ENCODE assay signal across 8 cellular contexts in the genomic region with DNA sequence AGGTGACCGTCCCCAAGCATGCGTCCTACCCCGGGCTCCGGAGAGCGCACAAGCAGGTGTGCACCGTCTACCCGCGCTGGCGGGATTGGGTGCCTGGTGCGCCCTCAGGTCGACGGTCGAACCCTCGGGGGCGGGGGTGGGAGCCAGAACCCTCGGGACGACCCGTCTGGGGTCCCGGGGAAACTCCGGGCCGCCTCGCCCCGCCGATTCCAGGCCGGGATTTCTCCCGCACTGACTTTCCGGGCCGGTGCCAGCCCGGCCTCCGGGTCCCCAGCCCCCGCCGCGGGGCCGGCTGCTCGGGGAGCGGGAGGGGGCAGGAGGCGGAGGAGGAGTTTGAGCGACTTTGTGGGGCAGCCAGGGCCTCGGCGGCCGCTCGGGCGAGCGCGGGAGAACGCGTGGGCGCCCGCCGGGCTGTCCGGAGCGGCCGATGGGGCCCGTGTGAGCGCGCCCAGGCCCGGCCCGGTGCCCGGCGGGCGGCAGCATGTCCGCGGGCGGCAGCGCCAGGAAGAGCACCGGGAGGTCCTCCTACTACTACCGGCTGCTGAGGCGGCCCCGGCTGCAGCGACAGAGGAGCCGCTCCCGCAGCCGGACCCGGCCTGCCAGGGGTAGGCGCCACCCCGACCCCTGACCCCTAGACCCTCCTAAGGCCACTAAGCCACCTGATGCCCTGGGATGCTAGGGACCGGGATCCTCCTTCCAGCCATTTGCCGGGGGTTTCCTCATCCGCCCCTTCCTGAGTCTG. TPM values are rescaled to one million over a fixed set of nuclear protein-coding genes. Genes with fewer than 3 reads are reported as not detected.
DNase-seq lines count a peak whose midpoint lies in the region; ATAC-seq, FAIRE-seq and TF ChIP-seq lines count a peak whose summit lies in the region.

A gene (plus strand): TSS at position 340 of the 742 bp plus-strand sequence. CDS start 142 bp downstream, at position 482.

- WGBS in prostate gland: under 1% methylated on average over 48 of the region's 79 CpGs

- DNase-seq in COR-L47 (lab: John Stamatoyannopoulos, UW) (peak; percentile 44), NCI-H1105 (lab: John Stamatoyannopoulos, UW) (peak; percentile 50), astrocyte (ENCODE audit: low read depth) (no peak), hepatic stellate cell (ENCODE audit: low spot score) (peak; percentile 38), prostate gland (ENCODE audit: low spot score) (peak; percentile 33), COLO668 (lab: John Stamatoyannopoulos, UW; ENCODE audit: unreplicated experiment) (no peak)
- no peak for DNase-seq in activated T-helper 1 cell treated with anti-CD3 and anti-CD28 coated beads, Interleukin-12 subunit alpha, Interleukin-12 subunit beta, Interleukin-2, Interleukin-4 antibody, amounts not matched to agents 30 ng/mL and 10 ng/mL and 1 ng/mL, durations not matched to agents 14 hours and 24 hours and 36 hours (ENCODE audit: low spot score)

- H2AFZ ChIP-seq in astrocyte (ENCODE audit: low read depth, low read length): peak within 1 kb of the TSS; percentile 63

- peaks cover 2% of the 10 kb centered on the region for H3K36me3 Mint-ChIP-seq in astrocyte (ENCODE audit: low read depth, unreplicated experiment)
- no peaks in the 10 kb centered on the region for H3K36me3 Mint-ChIP-seq in activated T-helper 1 cell treated with anti-CD3 and anti-CD28 coated beads, Interleukin-12 subunit alpha, Interleukin-12 subunit beta, Interleukin-2, Interleukin-4 antibody, amounts not matched to agents 30 ng/mL and 10 ng/mL and 1 ng/mL, durations not matched to agents 14 hours and 24 hours and 36 hours (ENCODE audit: low read depth)

- peaks cover 18% of the 10 kb centered on the region for H3K4me1 Mint-ChIP-seq in astrocyte (ENCODE audit: low read depth, unreplicated experiment)
- H3K4me1 Mint-ChIP-seq in activated T-helper 1 cell treated with anti-CD3 and anti-CD28 coated beads, Interleukin-12 subunit alpha, Interleukin-12 subunit beta, Interleukin-2, Interleukin-4 antibody, amounts not matched to agents 30 ng/mL and 10 ng/mL and 1 ng/mL, durations not matched to agents 14 hours and 24 hours and 36 hours (ENCODE audit: low read depth): peaks cover 6% of the 10 kb centered on the region

- H3K36me3 ChIP-seq in astrocyte (ENCODE audit: insufficient read depth, low read length): no peaks in the 10 kb centered on the region
- no peaks in the 10 kb centered on the region for H3K36me3 ChIP-seq in prostate gland

- H3K4me1 ChIP-seq in astrocyte (ENCODE audit: insufficient read depth, low read length): peaks cover 29% of the 10 kb centered on the region
- H3K4me1 ChIP-seq in prostate gland (replicated peaks): no peaks in the 10 kb centered on the region

- ATAC-seq in GM18868 (IDR thresholded peaks at IDR 0.05; ENCODE audit: unreplicated experiment): no peak

- intact Hi-C loops in prostate gland (cut with DNase I): no loop called here
- intact Hi-C loops in activated T-helper 1 cell treated with anti-CD3 and anti-CD28 coated beads, Interleukin-12 subunit alpha, Interleukin-12 subunit beta, Interleukin-2, Interleukin-4 antibody, amounts not matched to agents 30 ng/mL and 10 ng/mL and 1 ng/mL, durations not matched to agents 14 hours and 24 hours and 36 hours (cut with micrococcal nuclease): no loop called here

- no peaks in the 10 kb centered on the region for H3K27me3 Mint-ChIP-seq in astrocyte (ENCODE audit: low read depth, unreplicated experiment)
- peaks cover 58% of the 10 kb centered on the region for H3K27me3 Mint-ChIP-seq in activated T-helper 1 cell treated with anti-CD3 and anti-CD28 coated beads, Interleukin-12 subunit alpha, Interleukin-12 subunit beta, Interleukin-2, Interleukin-4 antibody, amounts not matched to agents 30 ng/mL and 10 ng/mL and 1 ng/mL, durations not matched to agents 14 hours and 24 hours and 36 hours (ENCODE audit: insufficient read depth)

- H3K4me2 ChIP-seq in astrocyte (ENCODE audit: low read length): peak within 1 kb of the TSS; percentile 88

- H4K20me1 ChIP-seq in astrocyte (ENCODE audit: insufficient read depth, low read length): peaks cover 41% of the 10 kb centered on the region

- TF ChIP-seq CTCF in astrocyte (IDR thresholded peaks at IDR 0.05; ENCODE audit: insufficient read depth, low read depth, low read length) (no peak), prostate gland (IDR thresholded peaks at IDR 0.05) (no peak)

- no peaks in the 10 kb centered on the region for H3K9me3 Mint-ChIP-seq in astrocyte (ENCODE audit: unreplicated experiment)
- H3K9me3 Mint-ChIP-seq in activated T-helper 1 cell treated with anti-CD3 and anti-CD28 coated beads, Interleukin-12 subunit alpha, Interleukin-12 subunit beta, Interleukin-2, Interleukin-4 antibody, amounts not matched to agents 30 ng/mL and 10 ng/mL and 1 ng/mL, durations not matched to agents 14 hours and 24 hours and 36 hours: no peaks in the 10 kb centered on the region

- peak within 1 kb of the TSS; percentile 55 for H3K9ac ChIP-seq in astrocyte (ENCODE audit: low read length)

- peak within 1 kb of the TSS; percentile 77 for H3K27ac Mint-ChIP-seq in astrocyte (ENCODE audit: unreplicated experiment)
- H3K27ac Mint-ChIP-seq in activated T-helper 1 cell treated with anti-CD3 and anti-CD28 coated beads, Interleukin-12 subunit alpha, Interleukin-12 subunit beta, Interleukin-2, Interleukin-4 antibody, amounts not matched to agents 30 ng/mL and 10 ng/mL and 1 ng/mL, durations not matched to agents 14 hours and 24 hours and 36 hours: no peak within 1 kb of the TSS

- H3K9me3 ChIP-seq in astrocyte (ENCODE audit: insufficient read depth, low read depth, low read length) (no peaks in the 10 kb centered on the region), prostate gland (no peaks in the 10 kb centered on the region)

- no peaks in the 10 kb centered on the region for H3K79me2 ChIP-seq in astrocyte (ENCODE audit: insufficient read depth, low read length)

- H3K4me3 ChIP-seq in astrocyte (ENCODE audit: insufficient read depth, low read depth, low read length) (peak within 1 kb of the TSS; percentile 54), prostate gland (peak within 1 kb of the TSS; percentile 43 to 48)

- FAIRE-seq in astrocyte (lab: Jason Lieb, UNC): no peak

- peak within 1 kb of the TSS; percentile 92 for H3K4me3 Mint-ChIP-seq in astrocyte (ENCODE audit: unreplicated experiment)
- H3K4me3 Mint-ChIP-seq in activated T-helper 1 cell treated with anti-CD3 and anti-CD28 coated beads, Interleukin-12 subunit alpha, Interleukin-12 subunit beta, Interleukin-2, Interleukin-4 antibody, amounts not matched to agents 30 ng/mL and 10 ng/mL and 1 ng/mL, durations not matched to agents 14 hours and 24 hours and 36 hours: no peak within 1 kb of the TSS

- no peak within 1 kb of the TSS for H3K27ac ChIP-seq in astrocyte (ENCODE audit: low read depth, low read length)
- peak within 1 kb of the TSS; percentile 16 to 53 for H3K27ac ChIP-seq in prostate gland

- TF ChIP-seq POLR2A in prostate gland (IDR thresholded peaks at IDR 0.05): no peak

- H3K27me3 ChIP-seq in astrocyte (ENCODE audit: insufficient read depth, low read length) (peaks cover 16% of the 10 kb centered on the region), prostate gland (replicated peaks; ENCODE audit: insufficient read depth) (no peaks in the 10 kb centered on the region)

RNA-seq across cellular contexts. Expression of the gene that starts here (rescaled TPM):
- total RNA-seq in astrocyte (41.4 and 41.7 TPM in 2 replicates), prostate gland (10 to 100 TPM; 51.6 to 83.2 TPM)
- 0.05 TPM in 1 of 2 replicates, not detected in the other for total RNA-seq in activated T-helper 1 cell treated with anti-CD3 and anti-CD28 coated beads, Interleukin-12 subunit alpha, Interleukin-12 subunit beta, Interleukin-2, Interleukin-4 antibody, amounts not matched to agents 30 ng/mL and 10 ng/mL and 1 ng/mL, durations not matched to agents 14 hours and 24 hours and 36 hours

Comparison
In these comparisons a context has a peak if more than half of its experiments do, and no peak if none do; other contexts are left out.
1. RNA of the gene that starts here (total RNA-seq): 51.6 to 83.2 TPM in prostate gland and 41.4 to 41.7 TPM in astrocyte; 0.05 TPM in activated T-helper 1 cell treated with anti-CD3 and anti-CD28 coated beads, Interleukin-12 subunit alpha, Interleukin-12 subunit beta, Interleukin-2, Interleukin-4 antibody, amounts not matched to agents 30 ng/mL and 10 ng/mL and 1 ng/mL, durations not matched to agents 14 hours and 24 hours and 36 hours; every median in the first group is over 10 times any median in the second.
2. DNase-seq: peak in COR-L47 (single experiment), NCI-H1105 (single experiment), hepatic stellate cell (single experiment) and prostate gland (single experiment); none in astrocyte (single experiment), COLO668 (single experiment) and activated T-helper 1 cell treated with anti-CD3 and anti-CD28 coated beads, Interleukin-12 subunit alpha, Interleukin-12 subunit beta, Interleukin-2, Interleukin-4 antibody, amounts not matched to agents 30 ng/mL and 10 ng/mL and 1 ng/mL, durations not matched to agents 14 hours and 24 hours and 36 hours (single experiment).